Comparison of ENCODE assay signal across 13 cellular contexts in genomic region chr7:151009340-151010001, GRCh38. TPM values are rescaled to one million over a fixed set of nuclear protein-coding genes. Genes with fewer than 3 reads are reported as not detected.
DNase-seq lines count a peak whose midpoint lies in the region; ATAC-seq, FAIRE-seq and TF ChIP-seq lines count a peak whose summit lies in the region.
"Had no signal": no experiment of that assay in that cellular context is flagged by ENCODE, and none has a peak within 500 bp of the region (broad histone marks: within the 10 kb centered on the region; RNA-seq: fewer than 3 reads in every experiment).

No MANE protein-coding gene starts in this region.

- POLR2A ChIA-PET in K562 (lab: Yijun Ruan, JAX), result interaction anchor here (0.6 to 8.4 kb wide), 10 partner anchors 11 to 222 kb away, joined by 3 to 146 read pairs (median 5); partner anchors contain the start of genes ABCB8, ATG9B and FASTK

- TF ChIP-seq EP300 in K562 (IDR thresholded peaks at IDR 0.05; ENCODE audit: low read length), result no peak

- peaks cover under 1% of the 10 kb centered on the region for H3K36me3 Mint-ChIP-seq in activated naive CD4-positive, alpha-beta T cell treated with anti-CD3 and anti-CD28 coated beads, Interleukin-2, amount 50 U/mL, for 24 hours

- ATAC-seq in K562, result peak; percentile 64

- TF ChIP-seq CTCF in K562 (IDR thresholded peaks at IDR 0.05 in 2 of 3, conservative IDR thresholded peaks at IDR 0.05 in 1 of 3; ENCODE audit: insufficient read depth in 2 of 3, low read depth in 1 of 3, low read length in 3 of 3), result peak; percentile 62 to 95 (median 81)
- TF ChIP-seq CTCF in spleen (IDR thresholded peaks at IDR 0.05 in 8 of 11, conservative IDR thresholded peaks at IDR 0.05 in 3 of 11), result no peak

- peak overlapping the region; percentile 92 for H2AFZ ChIP-seq in K562 (ENCODE audit: low read depth, low read length)

- TF ChIP-seq POLR2A in K562 (conservative IDR thresholded peaks at IDR 0.05) (no peak), spleen (IDR thresholded peaks at IDR 0.05) (no peak)

- peaks cover 45% of the 10 kb centered on the region for H3K79me2 ChIP-seq in K562 (ENCODE audit: control insufficient read depth, insufficient read depth, low read length)

- peak overlapping the region; percentile 35 for H3K27ac Mint-ChIP-seq in activated naive CD4-positive, alpha-beta T cell treated with anti-CD3 and anti-CD28 coated beads, Interleukin-2, amount 50 U/mL, for 24 hours

- H3K27me3 ChIP-seq in K562 (ENCODE audit: control insufficient read depth in 2 of 2, insufficient read depth in 2 of 2, low read length in 2 of 2) (no peaks in the 10 kb centered on the region; a peak in 1 of 5 replicates), spleen (replicated peaks in 1 of 7) (peaks cover 0 to 41% (median 0%) of the 10 kb centered on the region in 7 donors)

- no peak for DNase-seq in activated naive CD4-positive, alpha-beta T cell (lab: John Stamatoyannopoulos, UW)
- DNase-seq in Jurkat, Clone E6-1 (ENCODE audit: low read depth, low spot score), result no peak
- peak; percentile 80 to 86 (median 83) for DNase-seq in K562 (ENCODE audit: extremely low read depth in 1 of 4, low spot score in 3 of 4)
- DNase-seq in spleen, result no peak
- no peak for DNase-seq in activated CD8-positive, alpha-beta memory T cell treated with anti-CD3 and anti-CD28 coated beads, Interleukin-2, amount 50 U/mL, for 48 hours
- DNase-seq in middle frontal gyrus (ENCODE audit: extremely low spot score, low spot score), result no peak
- DNase-seq in SKM-1 treated with dmso at 0.1 percent for 144 hours (lab: John Stamatoyannopoulos, UW; ENCODE audit: unreplicated experiment), result no peak
- DNase-seq: NCI-H524 treated with DMSO at 0.1 percent for 48 hours had no signal

- 1% methylated on average over 19 of the region's 20 CpGs for WGBS in K562 (ENCODE audit: insufficient coverage, low coverage, missing lambda C conversion rate)
- 50 to 70% (median 65%) methylated on average over 5 to 20 of the region's 20 CpGs for WGBS in spleen, 5 donors

- no peaks in the 10 kb centered on the region for H4K20me1 ChIP-seq in K562 (replicated peaks; ENCODE audit: control insufficient read depth, insufficient read depth, low read length)

- BruUV-seq in K562 (replicated peaks; lab: Mats Ljungman, UMichigan), result no TSS peak

- peaks cover 68% of the 10 kb centered on the region for H3K4me1 Mint-ChIP-seq in activated naive CD4-positive, alpha-beta T cell treated with anti-CD3 and anti-CD28 coated beads, Interleukin-2, amount 50 U/mL, for 24 hours

- in situ Hi-C loops in K562 (cut with MboI), result no loop called here

- H3K27me3 Mint-ChIP-seq in activated naive CD4-positive, alpha-beta T cell treated with anti-CD3 and anti-CD28 coated beads, Interleukin-2, amount 50 U/mL, for 24 hours, result no peaks in the 10 kb centered on the region

- H3K9me3 ChIP-seq in K562 (replicated peaks; ENCODE audit: control insufficient read depth, insufficient read depth, low read depth, low read length), result no peaks in the 10 kb centered on the region
- no peaks in the 10 kb centered on the region for H3K9me3 ChIP-seq in spleen

- no peaks in the 10 kb centered on the region for H3K9me1 ChIP-seq in K562 (ENCODE audit: control insufficient read depth, insufficient read depth, low read length)

- intact Hi-C loops in K562 (cut with micrococcal nuclease), result loop anchor here (2.0 to 10.0 kb wide), 3 partner anchors 75 to 223 kb away; partner anchors contain the start of gene CHPF2
- intact Hi-C loops in spleen (cut with DNase I; ENCODE audit: low total_unique reads), result no loop called here

- no peak for FAIRE-seq in K562 (lab: Jason Lieb, UNC)
- FAIRE-seq: frontal cortex, RCC 7860 had no signal

- peak overlapping the region; percentile 85 for H3K27ac ChIP-seq in K562 (ENCODE audit: extremely low read depth, low read depth, low read length)
- peak overlapping the region in 7 of 8 donors; percentile 13 to 83 (median 77) for H3K27ac ChIP-seq in spleen

- H3K9me3 Mint-ChIP-seq in activated naive CD4-positive, alpha-beta T cell treated with anti-CD3 and anti-CD28 coated beads, Interleukin-2, amount 50 U/mL, for 24 hours, result no peaks in the 10 kb centered on the region
- H3K9me3 Mint-ChIP-seq: activated naive CD4-positive, alpha-beta T cell treated with anti-CD3 and anti-CD28 coated beads for 36 hours had no signal

- H3K4me3 ChIP-seq in Jurkat, Clone E6-1 (ENCODE audit: low read length), result peak overlapping the region; percentile 57
- peak overlapping the region; percentile 57 for H3K4me3 ChIP-seq in K562
- peak overlapping the region in 1 of 8 donors; percentile 59 for H3K4me3 ChIP-seq in spleen

- H3K36me3 ChIP-seq in K562 (ENCODE audit: control insufficient read depth, insufficient read depth, low read length) (peaks cover 26% of the 10 kb centered on the region; the same call in 1 of the 3 replicates), spleen (peaks cover 0 to 55% (median 0%) of the 10 kb centered on the region in 6 donors)

- peaks cover 42 to 74% of the 10 kb centered on the region in 2 experiments for H3K4me1 ChIP-seq in K562 (replicated peaks in 1 of 2; ENCODE audit: control insufficient read depth in 2 of 2, insufficient read depth in 2 of 2, low read length in 2 of 2)
- peaks cover 71 to 100% (median 90%) of the 10 kb centered on the region in 6 donors for H3K4me1 ChIP-seq in spleen

- H3K4me2 ChIP-seq in K562 (ENCODE audit: insufficient read depth, low read length), result peak overlapping the region; percentile 100

- peak overlapping the region; percentile 77 to 94 for H3K9ac ChIP-seq in K562 (ENCODE audit: insufficient read depth in 1 of 2, low read depth in 2 of 2, low read length in 2 of 2)

- H3K4me3 Mint-ChIP-seq in activated naive CD4-positive, alpha-beta T cell treated with anti-CD3 and anti-CD28 coated beads, Interleukin-2, amount 50 U/mL, for 24 hours, result peak overlapping the region; percentile 11

- CTCF ChIA-PET in K562 (lab: Yijun Ruan, JAX; ENCODE audit: low intra/inter-chr PET ratio), result interaction anchor here (0.6 to 3.5 kb wide), 8 partner anchors 9 to 231 kb away, joined by 3 to 15 read pairs (median 5); no protein-coding TSS in a partner anchor

- TF ChIP-seq RAD21 in K562 (CRISPR knock-in tag; conservative IDR thresholded peaks at IDR 0.05 in 1 of 2, IDR thresholded peaks at IDR 0.05 in 1 of 2), result peak; percentile 43 to 63

RNA-seq across cellular contexts. Expression of gene ATG9B, which starts 14.8 kb away (rescaled TPM):
- 14.9 TPM for polyA plus RNA-seq in Jurkat, Clone E6-1 (2012; ENCODE audit: insufficient read depth, insufficient read length)
- 3.9 and 10.1 TPM in 2 replicates for total RNA-seq in K562 (2011; cell fraction: chromatin; rRNA removed; ENCODE audit: low replicate concordance)
- 5.8 and 7.7 TPM in 2 replicates for total RNA-seq in K562 (2011; cell fraction: nucleolus; rRNA removed)
- 4.8 and 12.4 TPM in 2 replicates for total RNA-seq in K562 (2011; cell fraction: nucleoplasm; rRNA removed)
- 2.0 and 2.1 TPM in 2 replicates for total RNA-seq in K562 (2014; rRNA removed)
- total RNA-seq in K562 (2014; rRNA removed; fragmentation: Illumina TruSeq; extraction: Trizol), result 0.64 and 1.2 TPM in 2 replicates
- total RNA-seq in K562 (2015; rRNA removed; fragmentation: Illumina TruSeq; extraction: Trizol), result 0.29 and 0.90 TPM in 2 replicates
- total RNA-seq in K562 (2021), result 2.2 and 4.7 TPM in 2 replicates
- polyA plus RNA-seq in K562 (2011; rRNA removed), result 1.3 and 1.7 TPM in 2 replicates
- 1.2 and 1.7 TPM in 2 replicates for polyA plus RNA-seq in K562 (2011; cell fraction: cytosol; rRNA removed)
- polyA plus RNA-seq in K562 (2011; cell fraction: nucleus; rRNA removed), result 5.9 and 13.7 TPM in 2 replicates
- polyA plus RNA-seq in K562 (2012), result 6.6 and 7.2 TPM in 2 replicates
- 0.92 and 1.4 TPM in 2 replicates for polyA plus RNA-seq in K562 (2014; fragmentation: Illumina TruSeq; extraction: Trizol)
- polyA plus RNA-seq in K562 (2014; fragmentation: Nextera tagmentation; extraction: Ambion mirVana), result 1 to 10 TPM; 5.0 to 6.9 TPM
- polyA plus RNA-seq in K562 (2014; rRNA removed), result 2.7 and 8.0 TPM in 2 replicates
- polyA minus RNA-seq in K562 (2011; rRNA and poly(A)+ RNA removed), result 0.27 and 0.63 TPM in 2 replicates
- polyA minus RNA-seq in K562 (2011; cell fraction: cytosol; rRNA and poly(A)+ RNA removed), result not detected in 2 replicates
- polyA minus RNA-seq in K562 (2011; cell fraction: nucleus; rRNA and poly(A)+ RNA removed), result 1.00 and 2.6 TPM in 2 replicates
- total RNA-seq in spleen, result 1 to 10 TPM in 6 of 7 donors, under 1 TPM in 1; 0.66 to 3.8 (median 2.8) TPM
- polyA plus RNA-seq in spleen, result 1 to 10 TPM; 1.8 to 3.7 (median 1.9) TPM

RNA-seq across cellular contexts. Expression of gene NOS3, which starts 18.7 kb away (rescaled TPM):
- 8.5 TPM for polyA plus RNA-seq in Jurkat, Clone E6-1 (2012; ENCODE audit: insufficient read depth, insufficient read length)
- total RNA-seq in K562 (2011; cell fraction: chromatin; rRNA removed; ENCODE audit: low replicate concordance), result 17.7 and 69.8 TPM in 2 replicates
- 82.0 and 87.6 TPM in 2 replicates for total RNA-seq in K562 (2011; cell fraction: nucleolus; rRNA removed)
- 40.3 and 46.6 TPM in 2 replicates for total RNA-seq in K562 (2011; cell fraction: nucleoplasm; rRNA removed)
- total RNA-seq in K562 (2014; rRNA removed) (121 and 170 TPM in 2 replicates), K562 (2014; rRNA removed; fragmentation: Illumina TruSeq; extraction: Trizol) (3.1 and 4.3 TPM in 2 replicates), K562 (2015; rRNA removed; fragmentation: Illumina TruSeq; extraction: Trizol) (43.2 and 45.8 TPM in 2 replicates), K562 (2021) (111 and 124 TPM in 2 replicates), spleen (100 to 1,000 TPM; 106 to 455 (median 187) TPM)
- polyA plus RNA-seq in K562 (2011; rRNA removed) (23.6 and 47.3 TPM in 2 replicates), K562 (2014; fragmentation: Illumina TruSeq; extraction: Trizol) (23.6 and 88.1 TPM in 2 replicates), K562 (2014; fragmentation: Nextera tagmentation; extraction: Ambion mirVana) (1 to 10 TPM; 1.1 to 2.9 TPM), K562 (2014; rRNA removed) (102 and 118 TPM in 2 replicates), spleen (10 to 100 TPM; 11.9 to 81.1 (median 28.4) TPM)
- polyA plus RNA-seq in K562 (2011; cell fraction: cytosol; rRNA removed), result 58.9 and 221 TPM in 2 replicates
- polyA plus RNA-seq in K562 (2011; cell fraction: nucleus; rRNA removed), result 50.4 and 106 TPM in 2 replicates
- 87.2 and 107 TPM in 2 replicates for polyA plus RNA-seq in K562 (2012)
- polyA minus RNA-seq in K562 (2011; rRNA and poly(A)+ RNA removed), result 11.7 and 21.2 TPM in 2 replicates
- 65.3 and 77.5 TPM in 2 replicates for polyA minus RNA-seq in K562 (2011; cell fraction: cytosol; rRNA and poly(A)+ RNA removed)
- polyA minus RNA-seq in K562 (2011; cell fraction: nucleus; rRNA and poly(A)+ RNA removed), result 35.9 and 37.0 TPM in 2 replicates
- total RNA-seq: LHCN-M2 had no signal

RNA-seq across cellular contexts. Expression of gene ABCB8, which starts 18.8 kb away (rescaled TPM):
- polyA plus RNA-seq in Jurkat, Clone E6-1 (2012; ENCODE audit: insufficient read depth, insufficient read length), result 47.9 TPM
- total RNA-seq in K562 (2011; cell fraction: chromatin; rRNA removed; ENCODE audit: low replicate concordance), result 193 and 406 TPM in 2 replicates
- 266 and 270 TPM in 2 replicates for total RNA-seq in K562 (2011; cell fraction: nucleolus; rRNA removed)
- 209 and 255 TPM in 2 replicates for total RNA-seq in K562 (2011; cell fraction: nucleoplasm; rRNA removed)
- total RNA-seq in K562 (2014; rRNA removed) (63.5 and 79.1 TPM in 2 replicates), K562 (2014; rRNA removed; fragmentation: Illumina TruSeq; extraction: Trizol) (16.9 and 21.9 TPM in 2 replicates), K562 (2015; rRNA removed; fragmentation: Illumina TruSeq; extraction: Trizol) (36.3 and 38.0 TPM in 2 replicates), K562 (2021) (106 and 109 TPM in 2 replicates), spleen (10 to 100 TPM; 22.5 to 42.6 (median 29.1) TPM)
- polyA plus RNA-seq in K562 (2011; rRNA removed) (27.0 and 42.2 TPM in 2 replicates), K562 (2014; fragmentation: Illumina TruSeq; extraction: Trizol) (61.4 and 89.2 TPM in 2 replicates), K562 (2014; fragmentation: Nextera tagmentation; extraction: Ambion mirVana) (1 to 10 TPM; 7.6 to 9.2 TPM), K562 (2014; rRNA removed) (73.6 and 81.3 TPM in 2 replicates), spleen (10 to 100 TPM; 12.9 to 21.1 (median 17.2) TPM)
- 44.7 and 109 TPM in 2 replicates for polyA plus RNA-seq in K562 (2011; cell fraction: cytosol; rRNA removed)
- 87.0 and 201 TPM in 2 replicates for polyA plus RNA-seq in K562 (2011; cell fraction: nucleus; rRNA removed)
- 64.3 and 65.5 TPM in 2 replicates for polyA plus RNA-seq in K562 (2012)
- polyA minus RNA-seq in K562 (2011; rRNA and poly(A)+ RNA removed), result 23.8 and 38.7 TPM in 2 replicates
- 44.9 and 63.6 TPM in 2 replicates for polyA minus RNA-seq in K562 (2011; cell fraction: cytosol; rRNA and poly(A)+ RNA removed)
- 54.3 and 64.6 TPM in 2 replicates for polyA minus RNA-seq in K562 (2011; cell fraction: nucleus; rRNA and poly(A)+ RNA removed)

RNA-seq across cellular contexts. Expression of gene KCNH2, which starts 31.4 kb away (rescaled TPM):
- 43.6 TPM for polyA plus RNA-seq in Jurkat, Clone E6-1 (2012; ENCODE audit: insufficient read depth, insufficient read length)
- 101 and 344 TPM in 2 replicates for total RNA-seq in K562 (2011; cell fraction: chromatin; rRNA removed; ENCODE audit: low replicate concordance)
- 421 and 427 TPM in 2 replicates for total RNA-seq in K562 (2011; cell fraction: nucleolus; rRNA removed)
- total RNA-seq in K562 (2011; cell fraction: nucleoplasm; rRNA removed), result 291 and 342 TPM in 2 replicates
- total RNA-seq in K562 (2014; rRNA removed) (326 and 470 TPM in 2 replicates), K562 (2014; rRNA removed; fragmentation: Illumina TruSeq; extraction: Trizol) (63.4 and 97.8 TPM in 2 replicates), K562 (2015; rRNA removed; fragmentation: Illumina TruSeq; extraction: Trizol) (215 and 218 TPM in 2 replicates), K562 (2021) (368 and 385 TPM in 2 replicates), spleen (1 to 10 TPM; 1.6 to 5.1 (median 2.8) TPM)
- polyA plus RNA-seq in K562 (2011; rRNA removed) (125 and 154 TPM in 2 replicates), K562 (2014; fragmentation: Illumina TruSeq; extraction: Trizol) (222 and 298 TPM in 2 replicates), K562 (2014; fragmentation: Nextera tagmentation; extraction: Ambion mirVana) (10 to 100 TPM; 18.1 to 29.0 TPM), K562 (2014; rRNA removed) (251 and 295 TPM in 2 replicates), spleen (1 to 10 TPM in 2 of 3 donors, under 1 TPM in 1; 0.67 to 2.5 (median 1.3) TPM)
- polyA plus RNA-seq in K562 (2011; cell fraction: cytosol; rRNA removed), result 184 and 684 TPM in 2 replicates
- polyA plus RNA-seq in K562 (2011; cell fraction: nucleus; rRNA removed), result 202 and 446 TPM in 2 replicates
- polyA plus RNA-seq in K562 (2012), result 270 and 304 TPM in 2 replicates
- polyA minus RNA-seq in K562 (2011; rRNA and poly(A)+ RNA removed), result 46.2 and 123 TPM in 2 replicates
- 133 and 200 TPM in 2 replicates for polyA minus RNA-seq in K562 (2011; cell fraction: cytosol; rRNA and poly(A)+ RNA removed)
- 111 and 144 TPM in 2 replicates for polyA minus RNA-seq in K562 (2011; cell fraction: nucleus; rRNA and poly(A)+ RNA removed)

RNA-seq across cellular contexts. Expression of gene ASIC3, which starts 38.9 kb away (rescaled TPM):
- polyA plus RNA-seq in Jurkat, Clone E6-1 (2012; ENCODE audit: insufficient read depth, insufficient read length), result 7.9 TPM
- 11.1 and 29.9 TPM in 2 replicates for total RNA-seq in K562 (2011; cell fraction: chromatin; rRNA removed; ENCODE audit: low replicate concordance)
- total RNA-seq in K562 (2011; cell fraction: nucleolus; rRNA removed), result 11.7 and 12.1 TPM in 2 replicates
- total RNA-seq in K562 (2011; cell fraction: nucleoplasm; rRNA removed), result 11.4 and 19.2 TPM in 2 replicates
- 0.32 and 1.5 TPM in 2 replicates for total RNA-seq in K562 (2014; rRNA removed)
- 0.32 and 0.40 TPM in 2 replicates for total RNA-seq in K562 (2014; rRNA removed; fragmentation: Illumina TruSeq; extraction: Trizol)
- total RNA-seq in K562 (2015; rRNA removed; fragmentation: Illumina TruSeq; extraction: Trizol), result 0.87 and 0.98 TPM in 2 replicates
- 2.9 and 3.2 TPM in 2 replicates for total RNA-seq in K562 (2021)
- 1.3 and 2.7 TPM in 2 replicates for polyA plus RNA-seq in K562 (2011; rRNA removed)
- 2.1 and 3.3 TPM in 2 replicates for polyA plus RNA-seq in K562 (2011; cell fraction: cytosol; rRNA removed)
- polyA plus RNA-seq in K562 (2011; cell fraction: nucleus; rRNA removed), result 18.1 and 42.9 TPM in 2 replicates
- polyA plus RNA-seq in K562 (2012), result 5.5 and 18.9 TPM in 2 replicates
- 2.4 and 2.7 TPM in 2 replicates for polyA plus RNA-seq in K562 (2014; fragmentation: Illumina TruSeq; extraction: Trizol)
- polyA plus RNA-seq in K562 (2014; fragmentation: Nextera tagmentation; extraction: Ambion mirVana), result under 1 TPM; 0.11 to 0.44 TPM
- 3.3 and 5.0 TPM in 2 replicates for polyA plus RNA-seq in K562 (2014; rRNA removed)
- polyA minus RNA-seq in K562 (2011; rRNA and poly(A)+ RNA removed), result not detected in 2 replicates
- 0.64 and 1.5 TPM in 2 replicates for polyA minus RNA-seq in K562 (2011; cell fraction: cytosol; rRNA and poly(A)+ RNA removed)
- 2.7 and 3.0 TPM in 2 replicates for polyA minus RNA-seq in K562 (2011; cell fraction: nucleus; rRNA and poly(A)+ RNA removed)
- total RNA-seq in spleen, result 1 to 10 TPM; 1.5 to 5.0 (median 2.9) TPM
- polyA plus RNA-seq in spleen, result 1 to 10 TPM; 1.1 to 3.7 (median 2.6) TPM

Comparison
In these comparisons a context has a peak if more than half of its experiments do, and no peak if none do; other contexts are left out.
1. DNase-seq: peak in K562 (4 of 4); none in activated naive CD4-positive, alpha-beta T cell (0 of 4), Jurkat, Clone E6-1 (single experiment), spleen (single experiment), activated CD8-positive, alpha-beta memory T cell treated with anti-CD3 and anti-CD28 coated beads, Interleukin-2, amount 50 U/mL, for 48 hours (single experiment), middle frontal gyrus (single experiment) and SKM-1 treated with dmso at 0.1 percent for 144 hours (single experiment).
2. CTCF ChIP-seq: peak in K562 (3 of 3); none in spleen (0 of 11).